ENCODE assay signal across 1 cellular context in the genomic region with DNA sequence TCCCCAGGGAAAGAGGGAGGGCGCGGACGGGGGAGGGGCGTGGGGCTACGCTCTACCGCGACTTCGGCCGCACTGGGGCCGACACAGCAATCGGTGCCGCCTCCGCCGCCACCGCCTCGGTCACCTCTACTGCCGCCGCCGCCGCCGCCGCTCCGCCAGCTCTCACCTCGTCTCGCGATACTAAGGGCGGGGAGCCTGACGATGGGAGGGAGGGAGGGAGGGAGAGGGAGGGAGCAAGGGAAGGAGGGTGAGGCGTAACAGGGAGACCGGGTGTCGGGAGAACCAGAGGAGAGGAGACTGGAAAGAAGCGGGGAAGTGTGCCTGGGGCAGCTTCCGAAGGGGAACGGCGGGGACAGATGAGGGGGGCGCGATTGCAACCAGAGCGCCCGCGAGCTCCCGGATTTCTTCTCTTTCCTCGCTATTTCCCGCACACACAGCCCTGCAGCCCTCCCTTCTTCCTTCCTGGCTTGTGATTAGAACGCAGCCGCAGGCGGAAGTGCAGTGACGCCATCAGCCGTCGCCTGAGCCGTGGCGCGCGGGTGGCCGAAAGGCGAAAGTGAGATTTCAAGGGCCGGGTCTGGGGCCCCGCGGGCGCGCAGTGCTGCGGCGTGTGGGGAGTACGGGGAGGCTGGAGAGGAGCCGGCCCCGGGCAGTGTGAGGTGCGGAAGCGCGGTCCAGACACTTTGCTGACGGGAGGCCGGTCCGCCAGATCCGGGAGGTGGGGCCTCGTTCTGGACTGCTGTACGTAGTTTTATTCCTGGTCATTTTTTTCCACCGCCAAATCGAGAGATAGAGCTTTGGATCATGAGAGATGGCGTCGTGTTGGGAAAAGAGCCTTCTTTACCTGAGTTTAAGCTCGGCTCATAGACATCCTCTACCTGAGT.
A peak's percentile ranks its signal among the peaks of the same experiment; 100 is the strongest.
TF ChIP-seq lines count a peak whose summit lies in the region.

A gene with protein sequence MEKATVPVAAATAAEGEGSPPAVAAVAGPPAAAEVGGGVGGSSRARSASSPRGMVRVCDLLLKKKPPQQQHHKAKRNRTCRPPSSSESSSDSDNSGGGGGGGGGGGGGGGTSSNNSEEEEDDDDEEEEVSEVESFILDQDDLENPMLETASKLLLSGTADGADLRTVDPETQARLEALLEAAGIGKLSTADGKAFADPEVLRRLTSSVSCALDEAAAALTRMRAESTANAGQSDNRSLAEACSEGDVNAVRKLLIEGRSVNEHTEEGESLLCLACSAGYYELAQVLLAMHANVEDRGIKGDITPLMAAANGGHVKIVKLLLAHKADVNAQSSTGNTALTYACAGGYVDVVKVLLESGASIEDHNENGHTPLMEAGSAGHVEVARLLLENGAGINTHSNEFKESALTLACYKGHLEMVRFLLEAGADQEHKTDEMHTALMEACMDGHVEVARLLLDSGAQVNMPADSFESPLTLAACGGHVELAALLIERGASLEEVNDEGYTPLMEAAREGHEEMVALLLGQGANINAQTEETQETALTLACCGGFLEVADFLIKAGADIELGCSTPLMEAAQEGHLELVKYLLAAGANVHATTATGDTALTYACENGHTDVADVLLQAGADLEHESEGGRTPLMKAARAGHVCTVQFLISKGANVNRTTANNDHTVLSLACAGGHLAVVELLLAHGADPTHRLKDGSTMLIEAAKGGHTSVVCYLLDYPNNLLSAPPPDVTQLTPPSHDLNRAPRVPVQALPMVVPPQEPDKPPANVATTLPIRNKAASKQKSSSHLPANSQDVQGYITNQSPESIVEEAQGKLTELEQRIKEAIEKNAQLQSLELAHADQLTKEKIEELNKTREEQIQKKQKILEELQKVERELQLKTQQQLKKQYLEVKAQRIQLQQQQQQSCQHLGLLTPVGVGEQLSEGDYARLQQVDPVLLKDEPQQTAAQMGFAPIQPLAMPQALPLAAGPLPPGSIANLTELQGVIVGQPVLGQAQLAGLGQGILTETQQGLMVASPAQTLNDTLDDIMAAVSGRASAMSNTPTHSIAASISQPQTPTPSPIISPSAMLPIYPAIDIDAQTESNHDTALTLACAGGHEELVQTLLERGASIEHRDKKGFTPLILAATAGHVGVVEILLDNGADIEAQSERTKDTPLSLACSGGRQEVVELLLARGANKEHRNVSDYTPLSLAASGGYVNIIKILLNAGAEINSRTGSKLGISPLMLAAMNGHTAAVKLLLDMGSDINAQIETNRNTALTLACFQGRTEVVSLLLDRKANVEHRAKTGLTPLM (N-terminal part only) (minus strand): TSS at position 131 of the 884 bp plus-strand sequence. CDS start 130 bp downstream, at position 1.

TF ChIP-seq in H1, 55 proteins besides CTCF, POLR2A, EP300 and RAD21 (continues in another document):
- TF ChIP-seq SAP30 (IDR thresholded peaks at IDR 0.05; ENCODE audit: insufficient read depth, insufficient replicate concordance, low read length): no peak
- no peak for TF ChIP-seq SUZ12 (IDR thresholded peaks at IDR 0.05; ENCODE audit: low read length)
- peak; percentile 97 for TF ChIP-seq RBBP5 (IDR thresholded peaks at IDR 0.05; ENCODE audit: borderline replicate concordance, low read depth, low read length)
- 0 out of 2 replicates have a peak, but pooled peaks have one; percentile 24 for TF ChIP-seq GTF2F1 (IDR thresholded peaks at IDR 0.05; ENCODE audit: borderline replicate concordance, low read depth, low read length)
- no peak for TF ChIP-seq MAFK (IDR thresholded peaks at IDR 0.05; ENCODE audit: low read depth, low read length)
- no peak for TF ChIP-seq SIX5 (IDR thresholded peaks at IDR 0.05; ENCODE audit: low read depth, low read length)
- TF ChIP-seq BCL11A (IDR thresholded peaks at IDR 0.05; ENCODE audit: low read depth in 2 of 2, low read length in 2 of 2): no peak
- TF ChIP-seq EGR1 (IDR thresholded peaks at IDR 0.05; ENCODE audit: borderline replicate concordance, low read depth, low read length): peak; percentile 71; the same call in 1 of the 2 replicates
- no peak for TF ChIP-seq ZNF274 (IDR thresholded peaks at IDR 0.05; ENCODE audit: borderline replicate concordance, extremely low read depth, low read length)
- TF ChIP-seq CBX8 (IDR thresholded peaks at IDR 0.05; ENCODE audit: borderline replicate concordance, low read depth, low read length): no peak
- TF ChIP-seq TCF12 (IDR thresholded peaks at IDR 0.05; ENCODE audit: low read depth, low read length): no peak
- no peak for TF ChIP-seq KDM1A (IDR thresholded peaks at IDR 0.05; ENCODE audit: borderline replicate concordance, low read length)
- TF ChIP-seq BRCA1 (IDR thresholded peaks at IDR 0.05; ENCODE audit: low read depth, low read length): peak; percentile 12; the same call in 1 of the 2 replicates
- no peak for TF ChIP-seq NRF1 (IDR thresholded peaks at IDR 0.05; ENCODE audit: low read depth, low read length)
- TF ChIP-seq TBP (IDR thresholded peaks at IDR 0.05; ENCODE audit: low read depth, low read length): peak; percentile 83
- no peak for TF ChIP-seq HDAC6 (IDR thresholded peaks at IDR 0.05; ENCODE audit: low read depth, low read length)
- TF ChIP-seq TAF7 (optimal IDR thresholded peaks at IDR 0.05; ENCODE audit: borderline replicate concordance, low read depth, low read length): peak; percentile 67
- TF ChIP-seq, protein P1, sequence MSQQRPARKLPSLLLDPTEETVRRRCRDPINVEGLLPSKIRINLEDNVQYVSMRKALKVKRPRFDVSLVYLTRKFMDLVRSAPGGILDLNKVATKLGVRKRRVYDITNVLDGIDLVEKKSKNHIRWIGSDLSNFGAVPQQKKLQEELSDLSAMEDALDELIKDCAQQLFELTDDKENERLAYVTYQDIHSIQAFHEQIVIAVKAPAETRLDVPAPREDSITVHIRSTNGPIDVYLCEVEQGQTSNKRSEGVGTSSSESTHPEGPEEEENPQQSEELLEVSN (IDR thresholded peaks at IDR 0.05): no peak
- TF ChIP-seq, protein P2, sequence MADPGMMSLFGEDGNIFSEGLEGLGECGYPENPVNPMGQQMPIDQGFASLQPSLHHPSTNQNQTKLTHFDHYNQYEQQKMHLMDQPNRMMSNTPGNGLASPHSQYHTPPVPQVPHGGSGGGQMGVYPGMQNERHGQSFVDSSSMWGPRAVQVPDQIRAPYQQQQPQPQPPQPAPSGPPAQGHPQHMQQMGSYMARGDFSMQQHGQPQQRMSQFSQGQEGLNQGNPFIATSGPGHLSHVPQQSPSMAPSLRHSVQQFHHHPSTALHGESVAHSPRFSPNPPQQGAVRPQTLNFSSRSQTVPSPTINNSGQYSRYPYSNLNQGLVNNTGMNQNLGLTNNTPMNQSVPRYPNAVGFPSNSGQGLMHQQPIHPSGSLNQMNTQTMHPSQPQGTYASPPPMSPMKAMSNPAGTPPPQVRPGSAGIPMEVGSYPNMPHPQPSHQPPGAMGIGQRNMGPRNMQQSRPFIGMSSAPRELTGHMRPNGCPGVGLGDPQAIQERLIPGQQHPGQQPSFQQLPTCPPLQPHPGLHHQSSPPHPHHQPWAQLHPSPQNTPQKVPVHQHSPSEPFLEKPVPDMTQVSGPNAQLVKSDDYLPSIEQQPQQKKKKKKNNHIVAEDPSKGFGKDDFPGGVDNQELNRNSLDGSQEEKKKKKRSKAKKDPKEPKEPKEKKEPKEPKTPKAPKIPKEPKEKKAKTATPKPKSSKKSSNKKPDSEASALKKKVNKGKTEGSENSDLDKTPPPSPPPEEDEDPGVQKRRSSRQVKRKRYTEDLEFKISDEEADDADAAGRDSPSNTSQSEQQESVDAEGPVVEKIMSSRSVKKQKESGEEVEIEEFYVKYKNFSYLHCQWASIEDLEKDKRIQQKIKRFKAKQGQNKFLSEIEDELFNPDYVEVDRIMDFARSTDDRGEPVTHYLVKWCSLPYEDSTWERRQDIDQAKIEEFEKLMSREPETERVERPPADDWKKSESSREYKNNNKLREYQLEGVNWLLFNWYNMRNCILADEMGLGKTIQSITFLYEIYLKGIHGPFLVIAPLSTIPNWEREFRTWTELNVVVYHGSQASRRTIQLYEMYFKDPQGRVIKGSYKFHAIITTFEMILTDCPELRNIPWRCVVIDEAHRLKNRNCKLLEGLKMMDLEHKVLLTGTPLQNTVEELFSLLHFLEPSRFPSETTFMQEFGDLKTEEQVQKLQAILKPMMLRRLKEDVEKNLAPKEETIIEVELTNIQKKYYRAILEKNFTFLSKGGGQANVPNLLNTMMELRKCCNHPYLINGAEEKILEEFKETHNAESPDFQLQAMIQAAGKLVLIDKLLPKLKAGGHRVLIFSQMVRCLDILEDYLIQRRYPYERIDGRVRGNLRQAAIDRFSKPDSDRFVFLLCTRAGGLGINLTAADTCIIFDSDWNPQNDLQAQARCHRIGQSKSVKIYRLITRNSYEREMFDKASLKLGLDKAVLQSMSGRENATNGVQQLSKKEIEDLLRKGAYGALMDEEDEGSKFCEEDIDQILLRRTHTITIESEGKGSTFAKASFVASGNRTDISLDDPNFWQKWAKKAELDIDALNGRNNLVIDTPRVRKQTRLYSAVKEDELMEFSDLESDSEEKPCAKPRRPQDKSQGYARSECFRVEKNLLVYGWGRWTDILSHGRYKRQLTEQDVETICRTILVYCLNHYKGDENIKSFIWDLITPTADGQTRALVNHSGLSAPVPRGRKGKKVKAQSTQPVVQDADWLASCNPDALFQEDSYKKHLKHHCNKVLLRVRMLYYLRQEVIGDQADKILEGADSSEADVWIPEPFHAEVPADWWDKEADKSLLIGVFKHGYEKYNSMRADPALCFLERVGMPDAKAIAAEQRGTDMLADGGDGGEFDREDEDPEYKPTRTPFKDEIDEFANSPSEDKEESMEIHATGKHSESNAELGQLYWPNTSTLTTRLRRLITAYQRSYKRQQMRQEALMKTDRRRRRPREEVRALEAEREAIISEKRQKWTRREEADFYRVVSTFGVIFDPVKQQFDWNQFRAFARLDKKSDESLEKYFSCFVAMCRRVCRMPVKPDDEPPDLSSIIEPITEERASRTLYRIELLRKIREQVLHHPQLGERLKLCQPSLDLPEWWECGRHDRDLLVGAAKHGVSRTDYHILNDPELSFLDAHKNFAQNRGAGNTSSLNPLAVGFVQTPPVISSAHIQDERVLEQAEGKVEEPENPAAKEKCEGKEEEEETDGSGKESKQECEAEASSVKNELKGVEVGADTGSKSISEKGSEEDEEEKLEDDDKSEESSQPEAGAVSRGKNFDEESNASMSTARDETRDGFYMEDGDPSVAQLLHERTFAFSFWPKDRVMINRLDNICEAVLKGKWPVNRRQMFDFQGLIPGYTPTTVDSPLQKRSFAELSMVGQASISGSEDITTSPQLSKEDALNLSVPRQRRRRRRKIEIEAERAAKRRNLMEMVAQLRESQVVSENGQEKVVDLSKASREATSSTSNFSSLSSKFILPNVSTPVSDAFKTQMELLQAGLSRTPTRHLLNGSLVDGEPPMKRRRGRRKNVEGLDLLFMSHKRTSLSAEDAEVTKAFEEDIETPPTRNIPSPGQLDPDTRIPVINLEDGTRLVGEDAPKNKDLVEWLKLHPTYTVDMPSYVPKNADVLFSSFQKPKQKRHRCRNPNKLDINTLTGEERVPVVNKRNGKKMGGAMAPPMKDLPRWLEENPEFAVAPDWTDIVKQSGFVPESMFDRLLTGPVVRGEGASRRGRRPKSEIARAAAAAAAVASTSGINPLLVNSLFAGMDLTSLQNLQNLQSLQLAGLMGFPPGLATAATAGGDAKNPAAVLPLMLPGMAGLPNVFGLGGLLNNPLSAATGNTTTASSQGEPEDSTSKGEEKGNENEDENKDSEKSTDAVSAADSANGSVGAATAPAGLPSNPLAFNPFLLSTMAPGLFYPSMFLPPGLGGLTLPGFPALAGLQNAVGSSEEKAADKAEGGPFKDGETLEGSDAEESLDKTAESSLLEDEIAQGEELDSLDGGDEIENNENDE (IDR thresholded peaks at IDR 0.05; ENCODE audit: insufficient replicate concordance, low read length): no peak
- no peak for TF ChIP-seq TEAD4 (IDR thresholded peaks at IDR 0.05; ENCODE audit: low read depth, low read length)
- no peak for TF ChIP-seq EZH2 (IDR thresholded peaks at IDR 0.05; ENCODE audit: low read depth, low read length, severe bottlenecking)
- TF ChIP-seq RFX5 (IDR thresholded peaks at IDR 0.05; ENCODE audit: borderline replicate concordance, low read depth, low read length): no peak
- TF ChIP-seq POU5F1 (IDR thresholded peaks at IDR 0.05; ENCODE audit: low read depth, low read length): no peak
- TF ChIP-seq CREB1 (IDR thresholded peaks at IDR 0.05): peak; percentile 98
- TF ChIP-seq CEBPB (IDR thresholded peaks at IDR 0.05; ENCODE audit: low read depth, low read length): no peak
- no peak for TF ChIP-seq GABPA (IDR thresholded peaks at IDR 0.05; ENCODE audit: borderline replicate concordance, insufficient read depth, low read length)
- TF ChIP-seq RNF2 (IDR thresholded peaks at IDR 0.05; ENCODE audit: borderline replicate concordance, low read depth, low read length, missing control alignments, poor library complexity, severe bottlenecking): no peak
- TF ChIP-seq JUN (IDR thresholded peaks at IDR 0.05; ENCODE audit: low read depth, low read length): no peak
- TF ChIP-seq PHF8 (conservative IDR thresholded peaks at IDR 0.05; ENCODE audit: low read depth, low read length): peak; percentile 99
- TF ChIP-seq TAF1 (IDR thresholded peaks at IDR 0.05; ENCODE audit: low read depth, low read length): peak; percentile 94
- no peak for TF ChIP-seq RXRA (IDR thresholded peaks at IDR 0.05; ENCODE audit: insufficient read depth, low read depth, low read length)
- peak; percentile 74 for TF ChIP-seq YY1 (IDR thresholded peaks at IDR 0.05; ENCODE audit: low read depth, low read length)
- peak; percentile 70 for TF ChIP-seq SRF (IDR thresholded peaks at IDR 0.05; ENCODE audit: low read depth, low read length)
- peak in 1 of 2 experiments; percentile 42; a peak in 1 of 4 replicates for TF ChIP-seq HDAC2 (IDR thresholded peaks at IDR 0.05; ENCODE audit: borderline replicate concordance in 1 of 2, low read depth in 2 of 2, low read length in 2 of 2)
- peak; percentile 87 for TF ChIP-seq KDM4A (IDR thresholded peaks at IDR 0.05; ENCODE audit: low read depth, low read length, severe bottlenecking)
- no peak for TF ChIP-seq CTBP2 (IDR thresholded peaks at IDR 0.05; ENCODE audit: borderline replicate concordance, insufficient read depth, insufficient read length, low read length)
- TF ChIP-seq SP1 (IDR thresholded peaks at IDR 0.05; ENCODE audit: low read depth, low read length): peak; percentile 43; the same call in 1 of the 2 replicates
- TF ChIP-seq ASH2L (IDR thresholded peaks at IDR 0.05; ENCODE audit: low read length): peak; percentile 99
- no peak for TF ChIP-seq JUND (IDR thresholded peaks at IDR 0.05; ENCODE audit: low read length)
- TF ChIP-seq CBX5 (IDR thresholded peaks at IDR 0.05; ENCODE audit: low read depth, low read length): no peak
- no peak for TF ChIP-seq FOSL1 (IDR thresholded peaks at IDR 0.05; ENCODE audit: insufficient read depth, low read depth, low read length)
- TF ChIP-seq, protein P3, sequence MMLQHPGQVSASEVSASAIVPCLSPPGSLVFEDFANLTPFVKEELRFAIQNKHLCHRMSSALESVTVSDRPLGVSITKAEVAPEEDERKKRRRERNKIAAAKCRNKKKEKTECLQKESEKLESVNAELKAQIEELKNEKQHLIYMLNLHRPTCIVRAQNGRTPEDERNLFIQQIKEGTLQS (IDR thresholded peaks at IDR 0.05; ENCODE audit: insufficient read depth, low read depth, low read length): peak; percentile 80
- TF ChIP-seq SIN3A (conservative IDR thresholded peaks at IDR 0.05 in 1 of 2, IDR thresholded peaks at IDR 0.05 in 1 of 2; ENCODE audit: low read depth in 1 of 2, low read length in 2 of 2): peak; percentile 26 to 40; a peak in 2 of 4 replicates
- TF ChIP-seq SIRT6 (IDR thresholded peaks at IDR 0.05; ENCODE audit: low read length): no peak
- TF ChIP-seq, protein P4, sequence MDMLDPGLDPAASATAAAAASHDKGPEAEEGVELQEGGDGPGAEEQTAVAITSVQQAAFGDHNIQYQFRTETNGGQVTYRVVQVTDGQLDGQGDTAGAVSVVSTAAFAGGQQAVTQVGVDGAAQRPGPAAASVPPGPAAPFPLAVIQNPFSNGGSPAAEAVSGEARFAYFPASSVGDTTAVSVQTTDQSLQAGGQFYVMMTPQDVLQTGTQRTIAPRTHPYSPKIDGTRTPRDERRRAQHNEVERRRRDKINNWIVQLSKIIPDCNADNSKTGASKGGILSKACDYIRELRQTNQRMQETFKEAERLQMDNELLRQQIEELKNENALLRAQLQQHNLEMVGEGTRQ (IDR thresholded peaks at IDR 0.05; ENCODE audit: low read length): no peak
